Comparison of ENCODE assay signal across 9 cellular contexts in the genomic region with DNA sequence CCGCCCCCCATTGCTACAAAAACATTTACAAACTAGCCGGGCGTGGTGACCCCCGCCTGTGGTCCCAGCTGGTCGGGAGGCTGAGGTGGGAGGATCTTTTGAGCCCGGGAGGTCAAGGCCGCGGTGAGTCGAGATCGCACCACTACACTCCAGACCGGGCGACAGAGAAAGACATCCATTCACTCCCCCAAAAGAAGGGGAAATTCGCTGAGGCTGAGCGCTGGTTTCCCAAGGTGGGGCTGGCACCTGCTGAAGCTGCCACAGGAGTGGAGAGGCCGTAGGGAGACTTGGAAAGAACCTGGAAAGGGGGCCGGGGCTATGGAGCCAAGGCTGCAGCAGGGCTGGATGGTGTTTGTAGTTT. TPM values are rescaled to one million over a fixed set of nuclear protein-coding genes. Genes with fewer than 3 reads are reported as not detected.
A peak's percentile ranks its signal among the peaks of the same experiment; 100 is the strongest.
DNase-seq lines count a peak whose midpoint lies in the region; ATAC-seq, FAIRE-seq and TF ChIP-seq lines count a peak whose summit lies in the region.
"Had no signal": no experiment of that assay in that cellular context is flagged by ENCODE, and none has a peak within 500 bp of the region (broad histone marks: within the 10 kb centered on the region; RNA-seq: fewer than 3 reads in every experiment).

No MANE protein-coding gene starts in this region.

- H3K27ac Mint-ChIP-seq in activated CD4-positive, alpha-beta T cell treated with anti-CD3 and anti-CD28 coated beads for 36 hours: peak overlapping the region; percentile 92
- peak overlapping the region; percentile 90 for H3K27ac Mint-ChIP-seq in activated naive CD8-positive, alpha-beta T cell

- H4K20me1 ChIP-seq in keratinocyte (ENCODE audit: control insufficient read depth, extremely low read depth, insufficient read depth, low read length): no peaks in the 10 kb centered on the region

- no peak for ATAC-seq in activated CD4-positive, alpha-beta T cell treated with anti-CD3 and anti-CD28 coated beads for 36 hours
- no peak for ATAC-seq in GM21423 (IDR thresholded peaks at IDR 0.05; ENCODE audit: unreplicated experiment)

- peaks cover 38% of the 10 kb centered on the region for H3K4me1 Mint-ChIP-seq in activated CD4-positive, alpha-beta T cell treated with anti-CD3 and anti-CD28 coated beads for 36 hours
- peaks cover 34% of the 10 kb centered on the region for H3K4me1 Mint-ChIP-seq in activated naive CD8-positive, alpha-beta T cell (ENCODE audit: low read depth)

- H3K9me1 ChIP-seq in keratinocyte (ENCODE audit: control insufficient read depth, extremely low read depth, insufficient read depth, low read length): no peaks in the 10 kb centered on the region

- peak overlapping the region; percentile 78 for H3K4me3 Mint-ChIP-seq in activated CD4-positive, alpha-beta T cell treated with anti-CD3 and anti-CD28 coated beads for 36 hours
- H3K4me3 Mint-ChIP-seq in activated naive CD8-positive, alpha-beta T cell: peak overlapping the region; percentile 86

- peak overlapping the region; percentile 77 for H3K4me2 ChIP-seq in keratinocyte (ENCODE audit: control insufficient read depth, extremely low read depth, insufficient read depth, low read depth, low read length)

- H3K9ac ChIP-seq in keratinocyte (ENCODE audit: control insufficient read depth, extremely low read depth, insufficient read depth, low read length) (peak overlapping the region; percentile 80), subcutaneous abdominal adipose tissue (ENCODE audit: low read length in 5 of 5) (peak overlapping the region in 4 of 5 donors; percentile 85 to 96 (median 88))

- H3K36me3 Mint-ChIP-seq in activated CD4-positive, alpha-beta T cell treated with anti-CD3 and anti-CD28 coated beads for 36 hours (ENCODE audit: low read depth): peaks cover 7% of the 10 kb centered on the region
- H3K36me3 Mint-ChIP-seq in activated naive CD8-positive, alpha-beta T cell: no peaks in the 10 kb centered on the region

- H3K4me3 ChIP-seq in keratinocyte (ENCODE audit: control insufficient read depth in 2 of 3, extremely low read depth in 1 of 3, insufficient read depth in 2 of 3, low read depth in 1 of 3, low read length in 3 of 3) (peak overlapping the region in 2 of 3 experiments; percentile 71 to 76), subcutaneous abdominal adipose tissue (ENCODE audit: low read depth in 1 of 5, low read length in 5 of 5) (peak overlapping the region in 4 of 5 donors; percentile 82 to 90 (median 82))

- H3K36me3 ChIP-seq in keratinocyte (ENCODE audit: control insufficient read depth in 2 of 2, extremely low read depth in 1 of 2, insufficient read depth in 2 of 2, low read length in 2 of 2) (no peaks in the 10 kb centered on the region), subcutaneous abdominal adipose tissue (ENCODE audit: control insufficient read depth in 5 of 5, insufficient read depth in 5 of 5, low read length in 5 of 5) (no peaks in the 10 kb centered on the region)

- no peaks in the 10 kb centered on the region for H3K27me3 Mint-ChIP-seq in activated CD4-positive, alpha-beta T cell treated with anti-CD3 and anti-CD28 coated beads for 36 hours
- no peaks in the 10 kb centered on the region for H3K27me3 Mint-ChIP-seq in activated naive CD8-positive, alpha-beta T cell

- H3K27me3 ChIP-seq in keratinocyte (ENCODE audit: control insufficient read depth, extremely low read depth, insufficient read depth, low read length) (no peaks in the 10 kb centered on the region), subcutaneous abdominal adipose tissue (ENCODE audit: control insufficient read depth in 5 of 5, insufficient read depth in 4 of 5, low read length in 5 of 5) (no peaks in the 10 kb centered on the region)

- no peak for TF ChIP-seq CTCF in keratinocyte (optimal IDR thresholded peaks at IDR 0.05 in 1 of 3, IDR thresholded peaks at IDR 0.05 in 1 of 3, conservative IDR thresholded peaks at IDR 0.05 in 1 of 3; ENCODE audit: extremely low read depth in 1 of 3, insufficient read depth in 2 of 3, low read length in 3 of 3)
- no peak for TF ChIP-seq CTCF in GM10266 (IDR thresholded peaks at IDR 0.05; ENCODE audit: control insufficient read depth, insufficient read depth, low read depth, missing control alignments)

- H3K27ac ChIP-seq in keratinocyte (ENCODE audit: control insufficient read depth, insufficient read depth, low read length): no peak overlapping the region
- peak overlapping the region; percentile 85 for H3K27ac ChIP-seq in subcutaneous abdominal adipose tissue (ENCODE audit: low read depth, low read length)

- POLR2A ChIA-PET in activated CD4-positive, alpha-beta T cell treated with anti-CD3 and anti-CD28 coated beads for 36 hours (lab: Charles Lee): interaction anchor here (1.2 kb wide), 1 partner anchor 14 kb away, joined by 3 read pairs; no protein-coding TSS in a partner anchor

- no peak for DNase-seq in activated CD4-positive, alpha-beta T cell treated with anti-CD3 and anti-CD28 coated beads for 36 hours
- DNase-seq in activated CD4-positive, alpha-beta T cell treated with anti-CD3 and anti-CD28 coated beads, Interleukin-2, amount 50 U/mL, for 48 hours: no peak
- no peak for DNase-seq in keratinocyte (ENCODE audit: low read depth, low spot score)
- no peak for DNase-seq in NCI-H510A (lab: John Stamatoyannopoulos, UW)
- no peak for DNase-seq in GM10266 (ENCODE audit: extremely low spot score)
- DNase-seq: DMS79 had no signal

- H3K4me1 ChIP-seq in keratinocyte (ENCODE audit: control insufficient read depth, extremely low read depth, insufficient read depth, low read length) (peaks cover 8% of the 10 kb centered on the region), subcutaneous abdominal adipose tissue (ENCODE audit: control insufficient read depth in 5 of 5, insufficient read depth in 5 of 5, low read length in 5 of 5) (peaks cover 0 to 34% (median 19%) of the 10 kb centered on the region in 5 donors)

- no peak for FAIRE-seq in keratinocyte (lab: Jason Lieb, UNC)

- H3K9me3 ChIP-seq in keratinocyte (ENCODE audit: control insufficient read depth, low read depth, low read length): no peaks in the 10 kb centered on the region
- H3K9me3 ChIP-seq in subcutaneous abdominal adipose tissue (ENCODE audit: control insufficient read depth in 5 of 5, low read length in 5 of 5): no peaks in the 10 kb centered on the region

- CTCF ChIA-PET in activated CD4-positive, alpha-beta T cell treated with anti-CD3 and anti-CD28 coated beads for 36 hours (lab: Charles Lee): interaction anchor here (0.6 kb wide), 1 partner anchor 31 kb away, joined by 3 read pairs; no protein-coding TSS in a partner anchor

- dilution Hi-C loops in keratinocyte (cut with MboI; ENCODE audit: extremely low pct_ligation_motif_present, low sequenced_read_pairs): no loop called here

- peak overlapping the region; percentile 83 for H2AFZ ChIP-seq in keratinocyte (ENCODE audit: control insufficient read depth, low read length)

- H3K9me3 Mint-ChIP-seq in activated CD4-positive, alpha-beta T cell treated with anti-CD3 and anti-CD28 coated beads for 36 hours (ENCODE audit: low read depth): no peaks in the 10 kb centered on the region
- H3K9me3 Mint-ChIP-seq in activated naive CD8-positive, alpha-beta T cell (ENCODE audit: low read depth): no peaks in the 10 kb centered on the region

- H3K79me2 ChIP-seq in keratinocyte (ENCODE audit: control insufficient read depth, insufficient read depth, low read length): peaks cover 32% of the 10 kb centered on the region

- intact Hi-C loops in activated CD4-positive, alpha-beta T cell treated with anti-CD3 and anti-CD28 coated beads for 36 hours (cut with DNase I, micrococcal nuclease): loop anchor here in 1 of 2 experiments (1.0 kb wide), 2 partner anchors 65 to 188 kb away; partner anchors contain the start of gene BLM

RNA-seq across cellular contexts. Expression of gene CRTC3, which starts 0.7 kb away (rescaled TPM):
- 10 to 100 TPM; 32.4 to 36.2 TPM for total RNA-seq in activated CD4-positive, alpha-beta T cell treated with anti-CD3 and anti-CD28 coated beads for 36 hours
- polyA plus RNA-seq in keratinocyte: 7.5 to 15.0 TPM (median 11.9 TPM) in 3 replicates
- 7.7 TPM for polyA plus RNA-seq in keratinocyte (2011; ENCODE audit: low read depth)
- 9.7 and 14.2 TPM in 2 replicates for polyA plus RNA-seq in keratinocyte (2011; cell fraction: cytosol; rRNA removed)
- 23.0 and 23.5 TPM in 2 replicates for polyA plus RNA-seq in keratinocyte (2011; cell fraction: nucleus; rRNA removed)
- 10.3 and 11.3 TPM in 2 replicates for polyA plus RNA-seq in keratinocyte (2012; ENCODE audit: low replicate concordance)
- 14.1 to 25.6 TPM (median 21.5 TPM) in 3 replicates for polyA minus RNA-seq in keratinocyte
- polyA minus RNA-seq in keratinocyte (2011; cell fraction: cytosol; rRNA and poly(A)+ RNA removed): 10.7 TPM
- polyA minus RNA-seq in keratinocyte (2011; cell fraction: nucleus; rRNA and poly(A)+ RNA removed): 14.5 and 22.0 TPM in 2 replicates
